Comparison of ENCODE assay signal across 20 cellular contexts in the genomic region with DNA sequence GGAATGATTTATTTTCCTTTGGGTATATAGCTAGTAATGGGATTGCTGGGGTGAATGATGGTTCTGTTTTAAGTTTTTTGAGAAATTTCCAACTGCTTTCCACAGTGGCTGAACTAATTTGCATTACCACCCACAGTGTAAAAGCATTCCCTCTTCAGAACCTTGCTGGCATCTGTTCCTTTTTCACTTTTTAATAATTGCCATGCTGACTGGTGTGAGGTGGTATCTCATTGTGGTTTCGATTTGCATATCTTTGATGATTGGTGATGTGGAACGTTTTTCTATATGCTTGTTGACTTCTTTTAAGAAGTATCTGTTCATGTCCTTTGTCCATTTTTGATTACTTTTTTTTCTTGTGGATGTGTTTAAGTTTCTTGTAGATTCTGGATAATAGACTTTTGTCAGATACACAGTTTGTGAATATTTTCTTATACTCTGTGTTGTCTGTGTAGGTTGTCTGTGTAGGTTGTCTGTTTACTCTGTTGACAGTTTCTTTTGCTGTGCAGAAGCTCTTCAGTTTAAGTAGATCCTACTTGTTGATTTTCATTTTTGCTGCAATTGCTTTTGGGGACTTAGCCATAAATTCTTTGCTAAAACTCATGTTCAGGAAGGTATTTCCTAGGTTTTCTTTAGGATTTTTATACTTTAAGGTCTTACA.
DNase-seq lines count a peak whose midpoint lies in the region; ATAC-seq and TF ChIP-seq lines count a peak whose summit lies in the region.
"Had no signal": no experiment of that assay in that cellular context is flagged by ENCODE, and none has a peak within 500 bp of the region (broad histone marks: within the 10 kb centered on the region; RNA-seq: fewer than 3 reads in every experiment).

No MANE protein-coding gene starts in this region.

- in situ Hi-C loops in GM13976 (cut with MboI; ENCODE audit: low sequenced_read_pairs, unreplicated experiment), result no loop called here

- H3K27ac ChIP-seq in caudate nucleus (ENCODE audit: low read depth, low read length), result no peak overlapping the region
- H3K27ac ChIP-seq: gastroesophageal sphincter, ovary, sigmoid colon had no signal

- TF ChIP-seq CTCF in GM13976 (IDR thresholded peaks at IDR 0.05; ENCODE audit: borderline replicate concordance, control extremely low read depth, extremely low read depth, insufficient read depth, missing control alignments), result no peak

- ATAC-seq in GM18498 (IDR thresholded peaks at IDR 0.05; ENCODE audit: unreplicated experiment), result peak; percentile 81
- peak; percentile 85 for ATAC-seq in GM19438 (IDR thresholded peaks at IDR 0.05; ENCODE audit: low read depth, unreplicated experiment)
- peak; percentile 40 for ATAC-seq in HG03066 (IDR thresholded peaks at IDR 0.05; ENCODE audit: low read depth, unreplicated experiment)
- ATAC-seq: activated T-cell treated with anti-CD3 and anti-CD28 coated beads, Interleukin-2, amount 50 U/mL, for 4 hours; gastroesophageal sphincter; left ventricle myocardium superior had no signal

- peak; percentile 28 for DNase-seq in NCI-H69 (lab: John Stamatoyannopoulos, UW)
- no peak for DNase-seq in caudate nucleus (lab: John Stamatoyannopoulos, UW)
- DNase-seq in T1000 (lab: John Stamatoyannopoulos, UW), result no peak
- DNase-seq in stimulated activated CD4-positive, alpha-beta T cell treated with anti-CD3 and anti-CD28 coated beads, Interleukin-4, amount 100 ng/mL, for 1 hour, result no peak
- DNase-seq in GM13976 (ENCODE audit: low spot score), result no peak
- DNase-seq: activated CD4-positive, alpha-beta memory T cell treated with anti-CD3 and anti-CD28 coated beads, Interleukin-2, amount 10 ng/mL, durations not matched to agents 7 days and 5 days; activated T-cell treated with anti-CD3 and anti-CD28 coated beads, Interleukin-2, amount 50 U/mL, for 4 hours; dermis blood vessel endothelial cell; H9; left ventricle myocardium superior; NCI-H187 treated with DMSO at 0.1 percent for 48 hours; NCI-H524; ovary; sigmoid colon; stimulated activated CD4-positive, alpha-beta T cell treated with anti-CD3 and anti-CD28 coated beads, Interleukin-1b, Interleukin-23, amount 100 ng/mL, for 48 hours; substantia nigra had no signal
